ENCODE assay signal across 1 cellular context in genomic region chr1:44819257-44819593, GRCh38.
TF ChIP-seq lines count a peak whose summit lies in the region.

No MANE protein-coding gene starts in this region.

TF ChIP-seq in K562, 482 proteins besides CTCF, POLR2A, EP300 and RAD21 (continued from another document):
- TF ChIP-seq ZNF217 (CRISPR knock-in tag; IDR thresholded peaks at IDR 0.05) (no peak), ZNF512 (tag; IDR thresholded peaks at IDR 0.05) (no peak), ZNF143 (CRISPR knock-in tag; IDR thresholded peaks at IDR 0.05) (no peak), NCOA4 (IDR thresholded peaks at IDR 0.05; ENCODE audit: partially characterized antibody) (no peak), SMC3 (conservative IDR thresholded peaks at IDR 0.05; ENCODE audit: insufficient read depth, low read depth, low read length) (peak; percentile 53; the same call in 1 of the 2 replicates), BRF1 (IDR thresholded peaks at IDR 0.05; ENCODE audit: borderline replicate concordance, extremely low read depth, insufficient read length) (no peak), ZNF766 (CRISPR knock-in tag; conservative IDR thresholded peaks at IDR 0.05) (no peak), MCM2 (IDR thresholded peaks at IDR 0.05; ENCODE audit: low read depth) (no peak), HDAC2 (IDR thresholded peaks at IDR 0.05) (0 out of 2 replicates have a peak, but pooled peaks have one; percentile 11), ETV1 (tag; conservative IDR thresholded peaks at IDR 0.05; ENCODE audit: low read depth) (peak; percentile 51; the same call in 1 of the 2 replicates), PHB2 (IDR thresholded peaks at IDR 0.05; ENCODE audit: low read depth) (no peak), ZNF121 (CRISPR knock-in tag; conservative IDR thresholded peaks at IDR 0.05) (no peak), GATA2 (CRISPR knock-in tag; IDR thresholded peaks at IDR 0.05) (peak; percentile 84), CSDE1 (IDR thresholded peaks at IDR 0.05) (no peak), HLTF (IDR thresholded peaks at IDR 0.05) (no peak), RBBP5 (IDR thresholded peaks at IDR 0.05; ENCODE audit: borderline replicate concordance, insufficient read depth, low read length, poor library complexity, severe bottlenecking) (peak; percentile 45), SAFB (IDR thresholded peaks at IDR 0.05; ENCODE audit: borderline replicate concordance, low read depth, low read length) (no peak), HDAC8 (tag; IDR thresholded peaks at IDR 0.05) (peak; percentile 54; the same call in 1 of the 2 replicates), ZNF12 (CRISPR knock-in tag; IDR thresholded peaks at IDR 0.05) (0 out of 2 replicates have a peak, but pooled peaks have one; percentile 13), POLR2AphosphoS5 (IDR thresholded peaks at IDR 0.05; ENCODE audit: control insufficient read depth, insufficient read depth, low read depth, low read length) (no peak), FOXA1 (IDR thresholded peaks at IDR 0.05; ENCODE audit: borderline replicate concordance) (no peak), ZBTB49 (CRISPR knock-in tag; IDR thresholded peaks at IDR 0.05; ENCODE audit: borderline replicate concordance) (0 out of 2 replicates have a peak, but pooled peaks have one; percentile 14), EHMT2 (IDR thresholded peaks at IDR 0.05) (no peak), ETS1 (conservative IDR thresholded peaks at IDR 0.05; ENCODE audit: control insufficient read depth, low read depth, low read length) (no peak), POLR2G (IDR thresholded peaks at IDR 0.05; ENCODE audit: low read depth, low read length) (peak; percentile 69), ZNF431 (CRISPR knock-in tag; IDR thresholded peaks at IDR 0.05) (no peak), ZNF277 (CRISPR knock-in tag; IDR thresholded peaks at IDR 0.05; ENCODE audit: borderline replicate concordance) (no peak), RCOR1 (IDR thresholded peaks at IDR 0.05; ENCODE audit: borderline replicate concordance in 1 of 2, low read depth in 2 of 2, low read length in 2 of 2) (peak in 1 of 2 experiments; percentile 62; a peak in 1 of 4 replicates), JUN (IDR thresholded peaks at IDR 0.05; ENCODE audit: borderline replicate concordance, low read depth, low read length) (no peak), JUN (CRISPR knock-in tag; IDR thresholded peaks at IDR 0.05; ENCODE audit: borderline replicate concordance) (no peak), ZNF778 (CRISPR knock-in tag; IDR thresholded peaks at IDR 0.05) (no peak), FOXP1 (CRISPR knock-in tag; IDR thresholded peaks at IDR 0.05) (no peak), KAT2B (IDR thresholded peaks at IDR 0.05; ENCODE audit: low read depth, low read length) (no peak), ZNF239 (CRISPR knock-in tag; IDR thresholded peaks at IDR 0.05) (no peak), ZNF785 (CRISPR knock-in tag; IDR thresholded peaks at IDR 0.05) (no peak), DMBX1 (CRISPR knock-in tag; IDR thresholded peaks at IDR 0.05; ENCODE audit: borderline replicate concordance) (no peak), MBD1 (CRISPR knock-in tag; IDR thresholded peaks at IDR 0.05) (peak; percentile 46; the same call in 1 of the 2 replicates)
- TF ChIP-seq, protein P1, sequence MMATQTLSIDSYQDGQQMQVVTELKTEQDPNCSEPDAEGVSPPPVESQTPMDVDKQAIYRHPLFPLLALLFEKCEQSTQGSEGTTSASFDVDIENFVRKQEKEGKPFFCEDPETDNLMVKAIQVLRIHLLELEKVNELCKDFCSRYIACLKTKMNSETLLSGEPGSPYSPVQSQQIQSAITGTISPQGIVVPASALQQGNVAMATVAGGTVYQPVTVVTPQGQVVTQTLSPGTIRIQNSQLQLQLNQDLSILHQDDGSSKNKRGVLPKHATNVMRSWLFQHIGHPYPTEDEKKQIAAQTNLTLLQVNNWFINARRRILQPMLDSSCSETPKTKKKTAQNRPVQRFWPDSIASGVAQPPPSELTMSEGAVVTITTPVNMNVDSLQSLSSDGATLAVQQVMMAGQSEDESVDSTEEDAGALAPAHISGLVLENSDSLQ (IDR thresholded peaks at IDR 0.05): no peak
- TF ChIP-seq, protein P2, sequence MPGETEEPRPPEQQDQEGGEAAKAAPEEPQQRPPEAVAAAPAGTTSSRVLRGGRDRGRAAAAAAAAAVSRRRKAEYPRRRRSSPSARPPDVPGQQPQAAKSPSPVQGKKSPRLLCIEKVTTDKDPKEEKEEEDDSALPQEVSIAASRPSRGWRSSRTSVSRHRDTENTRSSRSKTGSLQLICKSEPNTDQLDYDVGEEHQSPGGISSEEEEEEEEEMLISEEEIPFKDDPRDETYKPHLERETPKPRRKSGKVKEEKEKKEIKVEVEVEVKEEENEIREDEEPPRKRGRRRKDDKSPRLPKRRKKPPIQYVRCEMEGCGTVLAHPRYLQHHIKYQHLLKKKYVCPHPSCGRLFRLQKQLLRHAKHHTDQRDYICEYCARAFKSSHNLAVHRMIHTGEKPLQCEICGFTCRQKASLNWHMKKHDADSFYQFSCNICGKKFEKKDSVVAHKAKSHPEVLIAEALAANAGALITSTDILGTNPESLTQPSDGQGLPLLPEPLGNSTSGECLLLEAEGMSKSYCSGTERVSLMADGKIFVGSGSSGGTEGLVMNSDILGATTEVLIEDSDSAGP (CRISPR knock-in tag; IDR thresholded peaks at IDR 0.05): no peak
- TF ChIP-seq, protein P3, sequence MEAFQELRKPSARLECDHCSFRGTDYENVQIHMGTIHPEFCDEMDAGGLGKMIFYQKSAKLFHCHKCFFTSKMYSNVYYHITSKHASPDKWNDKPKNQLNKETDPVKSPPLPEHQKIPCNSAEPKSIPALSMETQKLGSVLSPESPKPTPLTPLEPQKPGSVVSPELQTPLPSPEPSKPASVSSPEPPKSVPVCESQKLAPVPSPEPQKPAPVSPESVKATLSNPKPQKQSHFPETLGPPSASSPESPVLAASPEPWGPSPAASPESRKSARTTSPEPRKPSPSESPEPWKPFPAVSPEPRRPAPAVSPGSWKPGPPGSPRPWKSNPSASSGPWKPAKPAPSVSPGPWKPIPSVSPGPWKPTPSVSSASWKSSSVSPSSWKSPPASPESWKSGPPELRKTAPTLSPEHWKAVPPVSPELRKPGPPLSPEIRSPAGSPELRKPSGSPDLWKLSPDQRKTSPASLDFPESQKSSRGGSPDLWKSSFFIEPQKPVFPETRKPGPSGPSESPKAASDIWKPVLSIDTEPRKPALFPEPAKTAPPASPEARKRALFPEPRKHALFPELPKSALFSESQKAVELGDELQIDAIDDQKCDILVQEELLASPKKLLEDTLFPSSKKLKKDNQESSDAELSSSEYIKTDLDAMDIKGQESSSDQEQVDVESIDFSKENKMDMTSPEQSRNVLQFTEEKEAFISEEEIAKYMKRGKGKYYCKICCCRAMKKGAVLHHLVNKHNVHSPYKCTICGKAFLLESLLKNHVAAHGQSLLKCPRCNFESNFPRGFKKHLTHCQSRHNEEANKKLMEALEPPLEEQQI (IDR thresholded peaks at IDR 0.05): no peak
TF ChIP-seq in K562: peak in this region for 35.
